In the genomic region with DNA sequence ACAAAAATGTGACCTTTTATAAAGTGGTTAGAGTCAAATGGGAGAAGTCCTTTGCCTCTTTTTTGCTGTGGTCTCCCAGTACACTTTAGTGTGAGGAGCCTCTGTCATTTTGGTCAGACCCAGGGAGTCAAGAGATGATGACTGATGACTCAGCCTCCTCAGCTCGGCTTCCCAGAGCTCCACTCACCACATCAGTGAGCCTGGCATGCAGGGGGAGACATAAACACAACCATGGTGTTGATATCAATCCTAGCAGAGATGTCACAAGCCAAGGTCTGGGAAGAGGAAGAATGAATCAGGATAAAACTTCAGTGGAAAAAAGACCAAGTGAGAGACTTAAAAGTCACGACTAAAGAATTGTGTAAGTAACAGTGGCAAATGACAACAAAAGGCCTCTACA, we compare ENCODE assay signal across 9 cellular contexts. TPM values are rescaled to one million over a fixed set of nuclear protein-coding genes. Genes with fewer than 3 reads are reported as not detected.
A peak's percentile ranks its signal among the peaks of the same experiment; 100 is the strongest.
DNase-seq lines count a peak whose midpoint lies in the region; ATAC-seq, FAIRE-seq and TF ChIP-seq lines count a peak whose summit lies in the region.
"Had no signal": no experiment of that assay in that cellular context is flagged by ENCODE, and none has a peak within 500 bp of the region (broad histone marks: within the 10 kb centered on the region; RNA-seq: fewer than 3 reads in every experiment).

No MANE protein-coding gene starts in this region.

- H3K4me3 Mint-ChIP-seq in activated naive CD8-positive, alpha-beta T cell treated with anti-CD3 and anti-CD28 coated beads, Interleukin-2, amount 50 U/mL, for 24 hours, result no peak overlapping the region
- H3K4me3 Mint-ChIP-seq: central memory CD8-positive, alpha-beta T cell had no signal

- no TSS peak for BruUV-seq in HCT116 (replicated peaks; lab: Mats Ljungman, UMichigan)

- H3K9me3 ChIP-seq in A549 (no peaks in the 10 kb centered on the region), HCT116 (ENCODE audit: control insufficient read depth in 1 of 2, insufficient read depth in 1 of 2, low read depth in 1 of 2, low read length in 2 of 2) (no peaks in the 10 kb centered on the region), upper lobe of right lung (no peaks in the 10 kb centered on the region)

- TF ChIP-seq RAD21 in A549 (conservative IDR thresholded peaks at IDR 0.05 in 1 of 2, IDR thresholded peaks at IDR 0.05 in 1 of 2) (peak; percentile 22 to 48; a peak in 1 of 5 replicates), HCT116 (IDR thresholded peaks at IDR 0.05; ENCODE audit: low read depth) (no peak)

- peak; percentile 36 to 88; a peak in 2 of 5 replicates for TF ChIP-seq EP300 in A549 (IDR thresholded peaks at IDR 0.05)

- H3K27ac ChIP-seq in A549, result peak overlapping the region; percentile 71 to 86
- peak overlapping the region; percentile 47 for H3K27ac ChIP-seq in HCT116 (ENCODE audit: low read depth, low read length)
- H3K27ac ChIP-seq in upper lobe of right lung, result no peak overlapping the region

- CTCF ChIA-PET in A549 (lab: Yijun Ruan, JAX), result interaction anchor here (0.6 to 1.5 kb wide), 7 partner anchors 12 to 258 kb away, joined by 3 to 6 read pairs (median 4); no protein-coding TSS in a partner anchor
- CTCF ChIA-PET in HCT116 (lab: Charles Lee), result interaction anchor here (0.9 kb wide), 1 partner anchor 20 kb away, joined by 4 read pairs; no protein-coding TSS in a partner anchor

- peak overlapping the region; percentile 3; the same call in 1 of the 2 replicates for H3K9ac ChIP-seq in HCT116 (ENCODE audit: low read length)

- intact Hi-C loops in HCT116 (cut with micrococcal nuclease), result no loop called here
- intact Hi-C loops in upper lobe of right lung (cut with DNase I), result no loop called here

- H3K27me3 Mint-ChIP-seq in activated naive CD8-positive, alpha-beta T cell treated with anti-CD3 and anti-CD28 coated beads, Interleukin-2, amount 50 U/mL, for 24 hours, result peaks cover 14% of the 10 kb centered on the region

- WGBS in A549 (ENCODE audit: missing lambda C conversion rate), result 9% methylated on average over 2 of the region's 2 CpGs

- H2AFZ ChIP-seq in HCT116 (ENCODE audit: low read depth, low read length, poor library complexity, severe bottlenecking), result peak overlapping the region; percentile 81

- H3K36me3 Mint-ChIP-seq in activated naive CD8-positive, alpha-beta T cell treated with anti-CD3 and anti-CD28 coated beads, Interleukin-2, amount 50 U/mL, for 24 hours (ENCODE audit: low read depth), result no peaks in the 10 kb centered on the region

- H3K4me3 ChIP-seq in A549 (no peak overlapping the region), HCT116 (replicated peaks in 1 of 2; ENCODE audit: low read depth in 1 of 2, low read length in 2 of 2) (peak overlapping the region in 1 of 2 experiments; percentile 14; a peak in 1 of 4 replicates), upper lobe of right lung (no peak overlapping the region)

- peak overlapping the region; percentile 61 for H3K4me2 ChIP-seq in A549
- H3K4me2 ChIP-seq in HCT116 (ENCODE audit: low read length), result peak overlapping the region; percentile 62

- H3K27me3 ChIP-seq in HCT116 (ENCODE audit: insufficient read depth, low read length), result no peaks in the 10 kb centered on the region
- no peaks in the 10 kb centered on the region for H3K27me3 ChIP-seq in upper lobe of right lung

- no peaks in the 10 kb centered on the region for H3K9me2 ChIP-seq in HCT116 (ENCODE audit: insufficient read depth)

- POLR2A ChIA-PET in A549 (lab: Yijun Ruan, JAX) (interaction anchor here (0.6 to 1.0 kb wide), 5 partner anchors 9 to 205 kb away, joined by 3 to 6 read pairs (median 4); no protein-coding TSS in a partner anchor), HCT116 (lab: Charles Lee) (no interaction called here)

- H3K9me3 Mint-ChIP-seq in activated naive CD8-positive, alpha-beta T cell treated with anti-CD3 and anti-CD28 coated beads, Interleukin-2, amount 50 U/mL, for 24 hours, result peaks cover 5% of the 10 kb centered on the region

- H3K27ac Mint-ChIP-seq in activated naive CD8-positive, alpha-beta T cell treated with anti-CD3 and anti-CD28 coated beads, Interleukin-2, amount 50 U/mL, for 24 hours, result peak overlapping the region; percentile 61

- peak; percentile 99 to 100 for ATAC-seq in A549
- peak; percentile 98 for ATAC-seq in HCT116
- ATAC-seq in activated naive CD8-positive, alpha-beta T cell treated with anti-CD3 and anti-CD28 coated beads, Interleukin-2, amount 50 U/mL, for 24 hours, result peak; percentile 100
- no peak for ATAC-seq in upper lobe of right lung
- no peak for ATAC-seq in esophagus mucosa

- H3K36me3 ChIP-seq in HCT116 (ENCODE audit: control insufficient read depth in 1 of 2, insufficient read depth in 2 of 2, low read length in 2 of 2), result no peaks in the 10 kb centered on the region
- no peaks in the 10 kb centered on the region for H3K36me3 ChIP-seq in upper lobe of right lung

- TF ChIP-seq CTCF in A549 (IDR thresholded peaks at IDR 0.05) (no peak), HCT116 (IDR thresholded peaks at IDR 0.05 in 2 of 3, conservative IDR thresholded peaks at IDR 0.05 in 1 of 3; ENCODE audit: borderline replicate concordance in 1 of 3, insufficient read depth in 1 of 3, low read depth in 2 of 3, low read length in 2 of 3) (peak in 2 of 3 experiments; percentile 15 to 26; a peak in 1 of 6 replicates), upper lobe of right lung (IDR thresholded peaks at IDR 0.05) (no peak), GM13976 (IDR thresholded peaks at IDR 0.05; ENCODE audit: borderline replicate concordance, control extremely low read depth, extremely low read depth, insufficient read depth, missing control alignments) (no peak)

- H3K4me1 Mint-ChIP-seq in activated naive CD8-positive, alpha-beta T cell treated with anti-CD3 and anti-CD28 coated beads, Interleukin-2, amount 50 U/mL, for 24 hours, result peaks cover 15% of the 10 kb centered on the region

- H3K4me1 ChIP-seq in A549 (peaks cover 29% of the 10 kb centered on the region), HCT116 (ENCODE audit: control insufficient read depth in 1 of 2, insufficient read depth in 2 of 2, low read length in 2 of 2) (peaks cover 22 to 23% of the 10 kb centered on the region in 2 experiments; a peak in 3 of 4 replicates), upper lobe of right lung (peaks cover 8% of the 10 kb centered on the region)

- no peaks in the 10 kb centered on the region for H3K79me2 ChIP-seq in HCT116 (ENCODE audit: insufficient read depth, low read length)

- in situ Hi-C loops in GM13976 (cut with MboI; ENCODE audit: low sequenced_read_pairs, unreplicated experiment), result no loop called here

- no peak for TF ChIP-seq POLR2A in A549 (IDR thresholded peaks at IDR 0.05; ENCODE audit: low read length)
- TF ChIP-seq POLR2A in HCT116 (IDR thresholded peaks at IDR 0.05; ENCODE audit: borderline replicate concordance, extremely low read depth, insufficient read depth, insufficient read length), result no peak

- RAD21 ChIA-PET in HCT116 (lab: Charles Lee; ENCODE audit: low non-redundant PET in 1 of 2, low total read pairs in 2 of 2, uncharacterized antibody in 2 of 2, unreplicated experiment in 2 of 2), result no interaction called here

- peak; percentile 73 for FAIRE-seq in A549 (lab: Jason Lieb, UNC)

- DNase-seq in A549 (ENCODE audit: low read depth in 1 of 2, low spot score in 1 of 2) (peak; percentile 48 to 85), HCT116 (ENCODE audit: low read depth, low spot score) (peak; percentile 88), iris pigment epithelial cell (ENCODE audit: low read depth) (peak; percentile 97), nucleus accumbens (lab: John Stamatoyannopoulos, UW) (no peak), upper lobe of right lung (no peak), GM13976 (ENCODE audit: low spot score) (no peak)
- DNase-seq in activated naive CD8-positive, alpha-beta T cell treated with anti-CD3 and anti-CD28 coated beads, Interleukin-2, amount 50 U/mL, for 24 hours, result peak; percentile 41

- H4K20me1 ChIP-seq in HCT116 (ENCODE audit: insufficient read depth), result no peaks in the 10 kb centered on the region

TF ChIP-seq in A549, 52 proteins besides CTCF, POLR2A, EP300 and RAD21 (continues in another document):
- TF ChIP-seq CEBPB (IDR thresholded peaks at IDR 0.05) (peak; percentile 23 to 34; a peak in 2 of 4 replicates), CHD4 (IDR thresholded peaks at IDR 0.05; ENCODE audit: borderline replicate concordance) (no peak), CHD2 (IDR thresholded peaks at IDR 0.05; ENCODE audit: low read length, partially characterized antibody) (no peak), TP53 (CRISPR knock-in tag; IDR thresholded peaks at IDR 0.05) (no peak), CBX2 (IDR thresholded peaks at IDR 0.05; ENCODE audit: borderline replicate concordance, low read depth) (no peak)

TF ChIP-seq in HCT116, 20 proteins besides CTCF, POLR2A, EP300 and RAD21:
- TF ChIP-seq CEBPB (IDR thresholded peaks at IDR 0.05; ENCODE audit: low read depth) (peak; percentile 71), EZH2 (IDR thresholded peaks at IDR 0.05) (no peak), FOSL1 (IDR thresholded peaks at IDR 0.05; ENCODE audit: low read depth) (peak; percentile 81), SP1 (IDR thresholded peaks at IDR 0.05; ENCODE audit: low read depth) (peak; percentile 82), JUND (IDR thresholded peaks at IDR 0.05) (peak; percentile 85), YY1 (IDR thresholded peaks at IDR 0.05; ENCODE audit: extremely low read depth, insufficient replicate concordance, low read depth, low read length) (no peak), ATF3 (IDR thresholded peaks at IDR 0.05) (no peak), POLR2AphosphoS5 (IDR thresholded peaks at IDR 0.05; ENCODE audit: low read depth, low read length) (peak; percentile 22; the same call in 1 of the 2 replicates), TCF7L2 (IDR thresholded peaks at IDR 0.05; ENCODE audit: borderline replicate concordance, extremely low read depth, insufficient read depth, insufficient read length) (peak; percentile 88)
- TF ChIP-seq, protein P1, sequence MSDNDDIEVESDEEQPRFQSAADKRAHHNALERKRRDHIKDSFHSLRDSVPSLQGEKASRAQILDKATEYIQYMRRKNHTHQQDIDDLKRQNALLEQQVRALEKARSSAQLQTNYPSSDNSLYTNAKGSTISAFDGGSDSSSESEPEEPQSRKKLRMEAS (IDR thresholded peaks at IDR 0.05), result peak; percentile 64; the same call in 1 of the 2 replicates

RNA-seq across cellular contexts. Expression of gene TFAM, which starts 50.1 kb away (rescaled TPM):
- polyA plus RNA-seq in A549 (2011; rRNA removed), result 37.1 and 61.2 TPM in 2 replicates
- polyA plus RNA-seq in A549 (2012; cell fraction: cytosol; rRNA removed), result 27.0 and 32.8 TPM in 2 replicates
- 13.0 and 19.6 TPM in 2 replicates for polyA plus RNA-seq in A549 (2012; cell fraction: nucleus; rRNA removed)
- 66.9 to 74.4 TPM (median 72.1 TPM) in 3 replicates for polyA plus RNA-seq in A549 (2017; fragmentation: RNase III; extraction: RNeasy Plus Mini Kit Qiagen cat#74134 plus additional on column Dnase treatment)
- 16.0 and 26.3 TPM in 2 replicates for polyA minus RNA-seq in A549 (2011; rRNA and poly(A)+ RNA removed)
- total RNA-seq in HCT116 (2021; ENCODE audit: unreplicated experiment), result 57.6 TPM
- polyA plus RNA-seq in HCT116 (2012), result 13.2 and 16.6 TPM in 2 replicates
- total RNA-seq in upper lobe of right lung, result 28.3 TPM
- 19.9 TPM for total RNA-seq in esophagus mucosa

Comparison
In these comparisons a context has a peak if more than half of its experiments do, and no peak if none do; other contexts are left out.
1. ATAC-seq: peak in A549 (2 of 2), HCT116 (single experiment) and activated naive CD8-positive, alpha-beta T cell treated with anti-CD3 and anti-CD28 coated beads, Interleukin-2, amount 50 U/mL, for 24 hours (single experiment); none in upper lobe of right lung (single experiment) and esophagus mucosa (single experiment).
2. DNase-seq: peak in A549 (2 of 2), HCT116 (single experiment), activated naive CD8-positive, alpha-beta T cell treated with anti-CD3 and anti-CD28 coated beads, Interleukin-2, amount 50 U/mL, for 24 hours (single experiment) and iris pigment epithelial cell (single experiment); none in nucleus accumbens (0 of 56), upper lobe of right lung (single experiment) and GM13976 (single experiment).
3. CTCF ChIP-seq: peak in HCT116 (2 of 3); none in A549 (single experiment), upper lobe of right lung (single experiment) and GM13976 (single experiment).